In genomic region chr2:135337066-135337465, GRCh38 we compare ENCODE assay signal across 10 cellular contexts.
"Had no signal": no experiment of that assay in that cellular context is flagged by ENCODE, and none has a peak within 500 bp of the region (broad histone marks: within the 10 kb centered on the region; RNA-seq: fewer than 3 reads in every experiment).

No MANE protein-coding gene starts in this region.

- DNase-seq: activated CD4-positive, alpha-beta T cell treated with anti-CD3 and anti-CD28 coated beads, Interleukin-2, amount 50 U/mL, for 1 hour; activated CD8-positive, alpha-beta memory T cell treated with anti-CD3 and anti-CD28 coated beads for 24 hours; activated naive CD8-positive, alpha-beta T cell treated with anti-CD3 and anti-CD28 coated beads for 36 hours; cerebellar nuclear complex; effector memory CD8-positive, alpha-beta T cell; heart right ventricle; left colon; lower lobe of right lung; midbrain; stimulated activated CD4-positive, alpha-beta T cell treated with anti-CD3 and anti-CD28 coated beads, Interleukin-12 subunit alpha, Interleukin-12 subunit beta, amount 100 ng/mL, for 4 hours had no signal
